ENCODE assay signal across 1 cellular context in the genomic region with DNA sequence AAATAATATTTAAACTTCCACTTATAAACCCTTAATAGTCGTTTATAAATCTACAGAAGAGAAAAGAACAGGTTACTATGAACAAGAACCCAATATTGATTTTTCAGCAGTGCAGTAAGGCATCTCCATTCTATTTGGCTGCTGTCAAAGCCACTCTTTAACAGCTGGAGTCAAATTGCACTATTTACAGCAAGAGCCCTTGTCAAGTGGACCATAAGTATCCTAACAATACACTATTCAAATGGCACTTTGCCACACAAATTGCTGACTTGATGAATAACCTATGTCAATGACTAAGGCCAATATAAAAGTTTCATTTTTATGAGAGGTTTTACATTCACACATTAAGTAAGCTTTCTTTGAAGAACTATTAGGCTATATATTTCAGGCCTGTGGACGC.
TF ChIP-seq lines count a peak whose summit lies in the region.

No MANE protein-coding gene starts in this region.

TF ChIP-seq in GM23338, 12 proteins besides CTCF, POLR2A, EP300 and RAD21 (continued from another document):
- TF ChIP-seq REST (IDR thresholded peaks at IDR 0.05; ENCODE audit: unreplicated experiment) (no peak), ZNF114 (CRISPR knock-in tag; IDR thresholded peaks at IDR 0.05) (no peak)
